25 cellular contexts compared by ENCODE assay signal in the genomic region with DNA sequence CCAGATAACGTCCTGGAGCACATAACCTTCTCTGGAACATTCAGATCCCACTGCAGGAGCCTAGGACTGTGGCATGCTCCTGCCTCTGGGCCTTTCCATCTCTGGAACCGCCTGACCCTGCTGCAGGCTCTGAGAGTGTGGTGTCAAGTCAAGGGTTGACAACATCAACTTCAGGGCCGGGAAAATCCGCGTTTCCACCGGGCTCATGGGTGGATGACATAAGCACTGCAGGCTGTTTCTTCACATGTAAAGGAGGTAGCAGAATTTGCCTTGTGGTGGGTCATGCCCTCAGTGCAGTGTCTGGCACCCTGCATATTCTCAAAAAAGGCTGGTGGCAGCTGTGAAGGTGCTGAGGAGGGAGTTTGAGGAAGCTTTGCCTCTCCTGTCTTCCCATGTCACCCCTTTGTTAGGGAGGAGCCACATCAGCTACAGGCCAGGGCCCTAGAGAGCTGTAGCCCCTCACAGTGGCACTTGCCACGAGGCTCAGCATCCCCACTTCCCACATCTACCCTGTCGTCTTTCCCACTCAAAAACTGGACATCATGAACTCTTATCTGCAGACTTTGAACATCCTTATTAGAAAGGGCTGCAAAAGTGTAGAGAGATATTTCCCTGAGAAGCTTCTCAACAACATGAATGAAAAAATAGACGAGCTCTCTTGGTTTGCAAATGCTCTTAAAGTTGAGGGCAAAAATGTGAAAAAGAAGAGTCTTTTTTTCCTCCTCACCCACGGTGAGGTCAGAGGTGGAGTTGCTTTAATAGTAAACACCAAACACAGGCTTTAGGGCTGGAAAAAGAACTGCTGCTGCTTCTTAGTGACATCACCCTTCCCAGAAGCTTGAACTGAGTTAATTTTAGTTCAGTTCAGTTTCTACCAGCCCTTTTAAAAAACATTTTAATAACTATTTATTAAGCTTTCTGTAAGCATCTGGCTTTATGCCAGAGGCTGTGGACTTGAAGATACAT.
"Had no signal": no experiment of that assay in that cellular context is flagged by ENCODE, and none has a peak within 500 bp of the region (broad histone marks: within the 10 kb centered on the region; RNA-seq: fewer than 3 reads in every experiment).

No MANE protein-coding gene starts in this region.

- H3K27me3 ChIP-seq: esophagus muscularis mucosa, neutrophil, right lobe of liver, vagina had no signal

- ATAC-seq: activated naive CD4-positive, alpha-beta T cell treated with anti-CD3 and anti-CD28 coated beads, Interleukin-2, amount 50 U/mL, for 72 hours; activated T-cell treated with anti-CD3 and anti-CD28 coated beads, Interleukin-2, amount 50 U/mL, for 72 hours; naive thymus-derived CD8-positive, alpha-beta T cell; stimulated activated memory B cell treated with anti-CD40 and anti-IgM and Interleukin-4, amounts not matched to agents 10 μg/mL and 1 μg/mL and 100 μg/mL, for 72 hours; stimulated activated naive CD8-positive, alpha-beta T cell treated with anti-CD3 and anti-CD28 coated beads, Interleukin-15, amount 100 ng/mL, for 72 hours had no signal

- H3K27ac ChIP-seq: left ventricle myocardium inferior, neutrophil, right lobe of liver, vagina had no signal

- H3K4me3 Mint-ChIP-seq: activated T-cell treated with anti-CD3 and anti-CD28 coated beads, Interleukin-2, amount 50 U/mL, for 72 hours; central memory CD8-positive, alpha-beta T cell; naive thymus-derived CD8-positive, alpha-beta T cell; stimulated activated memory B cell treated with anti-CD40 and anti-IgM and Interleukin-4, amounts not matched to agents 10 μg/mL and 1 μg/mL and 100 μg/mL, for 72 hours; stimulated activated naive CD8-positive, alpha-beta T cell treated with anti-CD3 and anti-CD28 coated beads, Interleukin-15, amount 100 ng/mL, for 72 hours; type B pancreatic cell had no signal

- H3K9me3 ChIP-seq: esophagus muscularis mucosa, left ventricle myocardium inferior, neutrophil, right lobe of liver, vagina had no signal

- H3K27me3 Mint-ChIP-seq: stimulated activated naive CD8-positive, alpha-beta T cell treated with anti-CD3 and anti-CD28 coated beads, Interleukin-15, amount 100 ng/mL, for 72 hours; type B pancreatic cell had no signal

- H3K36me3 ChIP-seq: esophagus muscularis mucosa, left ventricle myocardium inferior, neutrophil, right lobe of liver, vagina had no signal

- H3K36me3 Mint-ChIP-seq: activated naive CD4-positive, alpha-beta T cell treated with anti-CD3 and anti-CD28 coated beads, Interleukin-2, amount 50 U/mL, for 72 hours; naive thymus-derived CD8-positive, alpha-beta T cell; stimulated activated memory B cell treated with anti-CD40 and anti-IgM and Interleukin-4, amounts not matched to agents 10 μg/mL and 1 μg/mL and 100 μg/mL, for 72 hours had no signal

- H3K9me3 Mint-ChIP-seq: activated naive CD4-positive, alpha-beta T cell treated with anti-CD3 and anti-CD28 coated beads, Interleukin-2, amount 50 U/mL, for 72 hours; activated T-cell treated with anti-CD3 and anti-CD28 coated beads, Interleukin-2, amount 50 U/mL, for 72 hours; central memory CD8-positive, alpha-beta T cell; naive thymus-derived CD8-positive, alpha-beta T cell; stimulated activated memory B cell treated with anti-CD40 and anti-IgM and Interleukin-4, amounts not matched to agents 10 μg/mL and 1 μg/mL and 100 μg/mL, for 72 hours; stimulated activated naive CD8-positive, alpha-beta T cell treated with anti-CD3 and anti-CD28 coated beads, Interleukin-15, amount 100 ng/mL, for 72 hours; type B pancreatic cell had no signal

- H3K4me3 ChIP-seq: esophagus muscularis mucosa, left ventricle myocardium inferior, right lobe of liver, skin epidermis, vagina had no signal

- H3K4me1 ChIP-seq: left ventricle myocardium inferior, right lobe of liver had no signal

- H3K4me1 Mint-ChIP-seq: central memory CD8-positive, alpha-beta T cell; stimulated activated memory B cell treated with anti-CD40 and anti-IgM and Interleukin-4, amounts not matched to agents 10 μg/mL and 1 μg/mL and 100 μg/mL, for 72 hours; stimulated activated naive CD8-positive, alpha-beta T cell treated with anti-CD3 and anti-CD28 coated beads, Interleukin-15, amount 100 ng/mL, for 72 hours had no signal

- H3K27ac Mint-ChIP-seq: activated naive CD4-positive, alpha-beta T cell treated with anti-CD3 and anti-CD28 coated beads, Interleukin-2, amount 50 U/mL, for 72 hours; activated T-cell treated with anti-CD3 and anti-CD28 coated beads, Interleukin-2, amount 50 U/mL, for 72 hours; naive thymus-derived CD8-positive, alpha-beta T cell; stimulated activated memory B cell treated with anti-CD40 and anti-IgM and Interleukin-4, amounts not matched to agents 10 μg/mL and 1 μg/mL and 100 μg/mL, for 72 hours; stimulated activated naive CD8-positive, alpha-beta T cell treated with anti-CD3 and anti-CD28 coated beads, Interleukin-15, amount 100 ng/mL, for 72 hours; type B pancreatic cell had no signal

- DNase-seq: activated CD4-positive, alpha-beta T cell treated with anti-CD3 and anti-CD28 coated beads for 4 hours; activated CD4-positive, alpha-beta T cell treated with anti-CD3 and anti-CD28 coated beads, Interleukin-2, amount 50 U/mL, for 4 hours; activated naive CD4-positive, alpha-beta T cell; activated T-cell treated with anti-CD3 and anti-CD28 coated beads for 4 hours; activated T-cell treated with anti-CD3 and anti-CD28 coated beads, Interleukin-2, amount 50 U/mL, for 72 hours; anterior cingulate cortex; dermis blood vessel endothelial cell; effector CD4-positive, alpha-beta T cell; left ventricle myocardium inferior; midbrain; naive thymus-derived CD8-positive, alpha-beta T cell; right lobe of liver; stimulated activated CD4-positive, alpha-beta T cell treated with anti-CD3 and anti-CD28 coated beads, Interleukin-1b, Interleukin-23, amount 100 ng/mL, for 48 hours; stimulated activated CD4-positive, alpha-beta T cell treated with anti-CD3 and anti-CD28 coated beads, Interleukin-4, amount 100 ng/mL, for 4 hours; stimulated activated CD8-positive, alpha-beta memory T cell treated with anti-CD3 and anti-CD28 coated beads, Interleukin-4, amount 100 ng/mL, for 48 hours; stimulated activated naive CD8-positive, alpha-beta T cell treated with anti-CD3 and anti-CD28 coated beads, Interleukin-15, amount 100 ng/mL, for 72 hours; substantia nigra had no signal
